In the genomic region with DNA sequence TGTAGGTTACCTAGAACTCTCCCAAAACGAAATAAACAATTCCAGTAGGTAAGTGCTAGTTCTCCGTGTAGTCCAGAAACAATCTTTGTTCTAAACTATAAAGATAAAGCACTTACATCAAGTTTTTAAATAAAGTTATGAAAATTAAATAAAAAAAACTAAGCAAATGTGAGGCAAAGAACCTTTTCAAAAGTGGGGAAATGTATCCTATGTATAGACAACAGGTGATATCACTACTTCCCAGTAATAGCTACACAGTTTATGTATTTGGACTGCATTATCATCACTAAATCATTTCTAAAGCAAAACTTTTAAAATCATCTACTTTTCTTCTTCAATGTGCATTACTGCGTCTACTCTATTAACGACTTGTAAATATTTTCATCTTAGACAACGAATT, we compare ENCODE assay signal across 8 cellular contexts. TPM values are rescaled to one million over a fixed set of nuclear protein-coding genes. Genes with fewer than 3 reads are reported as not detected.
DNase-seq lines count a peak whose midpoint lies in the region; ATAC-seq and TF ChIP-seq lines count a peak whose summit lies in the region.

No MANE protein-coding gene starts in this region.

- H3K9me3 ChIP-seq in DOHH2 (ENCODE audit: control insufficient read depth, insufficient read depth, low read length) (no peaks in the 10 kb centered on the region), PC-9 (ENCODE audit: insufficient read depth, low read depth) (no peaks in the 10 kb centered on the region), trophoblast cell (ENCODE audit: insufficient read depth, low read depth, low read length) (no peaks in the 10 kb centered on the region), neuronal stem cell (replicated peaks in 1 of 2; ENCODE audit: control insufficient read depth in 2 of 2, insufficient read depth in 1 of 2, low read depth in 1 of 2, low read length in 2 of 2) (peaks cover 0 to 6% of the 10 kb centered on the region in 2 donors)

- no peaks in the 10 kb centered on the region for H3K27me3 ChIP-seq in DOHH2 (ENCODE audit: control insufficient read depth, low read length)
- H3K27me3 ChIP-seq in PC-9 (ENCODE audit: insufficient read depth, low read depth) = no peaks in the 10 kb centered on the region
- no peaks in the 10 kb centered on the region for H3K27me3 ChIP-seq in trophoblast cell (ENCODE audit: insufficient read depth, low read length)
- no peaks in the 10 kb centered on the region for H3K27me3 ChIP-seq in neuronal stem cell (ENCODE audit: control insufficient read depth in 3 of 3, insufficient read depth in 3 of 3, low read depth in 1 of 3, low read length in 3 of 3)

- H4K20me1 ChIP-seq in DOHH2 (ENCODE audit: control insufficient read depth, insufficient read depth, low read depth, low read length) (peaks cover 34% of the 10 kb centered on the region), PC-9 (ENCODE audit: insufficient read depth) (peaks cover 36% of the 10 kb centered on the region)

- BruUV-seq in PC-9 (replicated peaks; lab: Mats Ljungman, UMichigan) = no TSS peak

- H3K23ac ChIP-seq in trophoblast cell (ENCODE audit: low read length) = no peak overlapping the region
- H3K23ac ChIP-seq in neuronal stem cell (ENCODE audit: low read depth, low read length, poor library complexity) = no peak overlapping the region

- peaks cover 37% of the 10 kb centered on the region for H3K36me3 ChIP-seq in DOHH2 (ENCODE audit: control insufficient read depth, low read length)
- no peaks in the 10 kb centered on the region for H3K36me3 ChIP-seq in PC-9 (ENCODE audit: low read depth)
- H3K36me3 ChIP-seq in trophoblast cell (ENCODE audit: control insufficient read depth in 1 of 2, insufficient read depth in 2 of 2, low read length in 2 of 2) = no peaks in the 10 kb centered on the region
- peaks cover 0 to 29% of the 10 kb centered on the region in 2 donors for H3K36me3 ChIP-seq in neuronal stem cell (replicated peaks in 1 of 2; ENCODE audit: control insufficient read depth in 2 of 2, insufficient read depth in 2 of 2, low read length in 2 of 2)

- H3K4me2 ChIP-seq in DOHH2 (ENCODE audit: low read length) (peak overlapping the region; percentile 95), PC-9 (peak overlapping the region; percentile 87), trophoblast cell (ENCODE audit: low read length) (peak overlapping the region; percentile 28), neuronal stem cell (ENCODE audit: insufficient read depth, low read length, poor library complexity, severe bottlenecking) (no peak overlapping the region)

- H3F3A ChIP-seq in DOHH2 (ENCODE audit: control insufficient read depth, insufficient read depth) = no peaks in the 10 kb centered on the region
- H3F3A ChIP-seq in PC-9 (ENCODE audit: insufficient read depth, low read depth) = 0 out of 2 replicates have a peak, but pooled peaks cover 12% of the 10 kb centered on the region

- no peak for DNase-seq in PC-9
- DNase-seq in epithelial cell of prostate (ENCODE audit: low read depth, low spot score) = no peak
- no peak for DNase-seq in trophoblast cell
- DNase-seq in AML-193 (lab: John Stamatoyannopoulos, UW) = no peak
- no peak for DNase-seq in left lobe of liver (ENCODE audit: low spot score)
- DNase-seq in neuronal stem cell (ENCODE audit: low spot score) = no peak

- H3K14ac ChIP-seq in trophoblast cell (ENCODE audit: low read length) (no peak overlapping the region), neuronal stem cell (ENCODE audit: low read length) (no peak overlapping the region)

- no peak overlapping the region for H2AFZ ChIP-seq in PC-9
- H2AFZ ChIP-seq in trophoblast cell (ENCODE audit: insufficient read depth, low read length, poor library complexity) = no peak overlapping the region
- H2AFZ ChIP-seq in neuronal stem cell (ENCODE audit: low read length) = no peak overlapping the region

- no peak for ATAC-seq in left lobe of liver
- ATAC-seq in HG02588 (IDR thresholded peaks at IDR 0.05; ENCODE audit: unreplicated experiment) = no peak

- H4K91ac ChIP-seq in trophoblast cell (ENCODE audit: low read depth, low read length) (no peak overlapping the region), neuronal stem cell (ENCODE audit: low read depth, low read length, poor library complexity) (no peak overlapping the region)

- no peak overlapping the region for H3K9ac ChIP-seq in trophoblast cell (ENCODE audit: low read length)
- H3K9ac ChIP-seq in neuronal stem cell (ENCODE audit: low read depth, low read length, poor library complexity) = no peak overlapping the region

- no peak overlapping the region for H2BK15ac ChIP-seq in neuronal stem cell (ENCODE audit: low read length)

- no peak for TF ChIP-seq CTCF in DOHH2 (IDR thresholded peaks at IDR 0.05; ENCODE audit: low read depth, low read length, poor library complexity, severe bottlenecking)
- TF ChIP-seq CTCF in PC-9 (conservative IDR thresholded peaks at IDR 0.05) = no peak

- H3K27ac ChIP-seq in DOHH2 (ENCODE audit: low read depth, low read length) (no peak overlapping the region), PC-9 (no peak overlapping the region; the same call in 1 of the 2 replicates), epithelial cell of prostate (peak overlapping the region; percentile 89), trophoblast cell (ENCODE audit: low read depth, low read length) (no peak overlapping the region), neuronal stem cell (replicated peaks; ENCODE audit: low read length) (no peak overlapping the region)

- H3K79me1 ChIP-seq in trophoblast cell (ENCODE audit: low read length) = peaks cover 9% of the 10 kb centered on the region
- H3K79me1 ChIP-seq in neuronal stem cell (ENCODE audit: low read depth, low read length) = peaks cover 6% of the 10 kb centered on the region

- H3K79me2 ChIP-seq in DOHH2 (ENCODE audit: control insufficient read depth, low read length) (peaks cover 70% of the 10 kb centered on the region), PC-9 (ENCODE audit: low read depth) (peaks cover 69% of the 10 kb centered on the region), trophoblast cell (ENCODE audit: control insufficient read depth, insufficient read depth, low read length, poor library complexity) (peaks cover 15% of the 10 kb centered on the region)

- intact Hi-C loops in PC-9 (cut with micrococcal nuclease; ENCODE audit: unreplicated experiment) = loop anchor here (2.0 kb wide), 1 partner anchor 29 kb away; no protein-coding TSS in a partner anchor

- H2BK12ac ChIP-seq in trophoblast cell (ENCODE audit: low read length) (no peak overlapping the region), neuronal stem cell (ENCODE audit: low read length) (no peak overlapping the region)

- H3K4me3 ChIP-seq in DOHH2 (ENCODE audit: low read length) = peak overlapping the region; percentile 98
- H3K4me3 ChIP-seq in PC-9 = peak overlapping the region; percentile 86
- no peak overlapping the region for H3K4me3 ChIP-seq in trophoblast cell (ENCODE audit: low read depth, low read length)
- H3K4me3 ChIP-seq in neuronal stem cell (ENCODE audit: low read length in 2 of 2) = peak overlapping the region in 1 of 2 donors; percentile 86

- no peak overlapping the region for H3K18ac ChIP-seq in trophoblast cell (ENCODE audit: low read length)
- H3K18ac ChIP-seq in neuronal stem cell (ENCODE audit: low read length) = no peak overlapping the region

- no peak overlapping the region for H2BK120ac ChIP-seq in trophoblast cell (ENCODE audit: insufficient read depth, low read length, poor library complexity)
- no peak overlapping the region for H2BK120ac ChIP-seq in neuronal stem cell (ENCODE audit: low read depth, low read length)

- CTCF ChIA-PET in PC-9 (lab: Charles Lee) = interaction anchor here (1.0 kb wide), 1 partner anchor 28 kb away, joined by 3 read pairs; no protein-coding TSS in a partner anchor

- H3K4ac ChIP-seq in trophoblast cell (ENCODE audit: low read depth, low read length) = no peak overlapping the region
- H3K4ac ChIP-seq in neuronal stem cell (ENCODE audit: low read length) = no peak overlapping the region

- H4K8ac ChIP-seq in trophoblast cell (ENCODE audit: low read depth, low read length) (no peak overlapping the region), neuronal stem cell (ENCODE audit: low read depth, low read length) (no peak overlapping the region)

- H3K4me1 ChIP-seq in DOHH2 (ENCODE audit: control insufficient read depth, low read length) (peaks cover 29% of the 10 kb centered on the region), PC-9 (replicated peaks; ENCODE audit: insufficient read depth) (peaks cover 23% of the 10 kb centered on the region), trophoblast cell (ENCODE audit: control insufficient read depth in 1 of 2, insufficient read depth in 2 of 2, low read length in 2 of 2) (peaks cover 0 to 6% of the 10 kb centered on the region in 2 experiments), neuronal stem cell (ENCODE audit: control insufficient read depth in 2 of 2, insufficient read depth in 1 of 2, low read depth in 1 of 2, low read length in 2 of 2) (peaks cover 0 to 3% of the 10 kb centered on the region in 2 donors)

- H3K9me2 ChIP-seq in DOHH2 (replicated peaks; ENCODE audit: control insufficient read depth, low read length) (no peaks in the 10 kb centered on the region), PC-9 (ENCODE audit: insufficient read depth) (no peaks in the 10 kb centered on the region)

- H2BK5ac ChIP-seq in trophoblast cell (ENCODE audit: low read depth, low read length, poor library complexity) (no peak overlapping the region), neuronal stem cell (ENCODE audit: low read length) (no peak overlapping the region)

- H4K12ac ChIP-seq in trophoblast cell (ENCODE audit: low read depth, low read length) = no peak overlapping the region

- no CpG with 5 or more reads among the region's 5 CpGs for whole genome bisulfite sequencing in trophoblast cell (ENCODE audit: extremely low coverage, insufficient coverage, insufficient read length)
- 100% methylated on average over 1 of the region's 5 CpGs; no CpG with 5 or more reads in 1 of the 2 donors for WGBS in neuronal stem cell (ENCODE audit: extremely low coverage in 2 of 2, insufficient read length in 2 of 2, insufficient replicate concordance in 1 of 2), 2 donors

- no peak overlapping the region for H2AK5ac ChIP-seq in trophoblast cell (ENCODE audit: low read length)
- H2AK5ac ChIP-seq in neuronal stem cell (ENCODE audit: low read depth, low read length) = no peak overlapping the region

- POLR2A ChIA-PET in PC-9 (lab: Charles Lee; ENCODE audit: unreplicated experiment) = no interaction called here

RNA-seq across cellular contexts. Expression of a gene that starts 2.0 kb away (rescaled TPM):
- total RNA-seq in PC-9 (2021) (64.1 and 83.6 TPM in 2 replicates), left lobe of liver (25.2 TPM)
- polyA plus RNA-seq in trophoblast cell (2013) = 66.0 and 69.7 TPM in 2 replicates
- polyA plus RNA-seq in neuronal stem cell (2013, experiment 1 of 2) = 62.6 TPM
- 64.3 TPM for polyA plus RNA-seq in neuronal stem cell (2013, experiment 2 of 2)
